In genomic region chr3:57169872-57170623, GRCh38 we compare ENCODE assay signal across 8 cellular contexts. TPM values are rescaled to one million over a fixed set of nuclear protein-coding genes. Genes with fewer than 3 reads are reported as not detected.
A peak's percentile ranks its signal among the peaks of the same experiment; 100 is the strongest.
DNase-seq lines count a peak whose midpoint lies in the region; ATAC-seq and TF ChIP-seq lines count a peak whose summit lies in the region.

No MANE protein-coding gene starts in this region.

- ATAC-seq in HG02938 (IDR thresholded peaks at IDR 0.05; ENCODE audit: unreplicated experiment) = peak; percentile 53
- peak; percentile 86 to 91 for ATAC-seq in lower lobe of right lung

- H3K4me1 ChIP-seq in lower lobe of right lung = peaks cover 14% of the 10 kb centered on the region

- TF ChIP-seq CTCF in lower lobe of right lung (IDR thresholded peaks at IDR 0.05) = peak; percentile 82

- intact Hi-C loops in lower lobe of right lung (cut with DNase I) = no loop called here

- peaks cover 13% of the 10 kb centered on the region for H3K27me3 ChIP-seq in lower lobe of right lung (ENCODE audit: low read depth)

- peak overlapping the region; percentile 13 for H3K27ac ChIP-seq in lower lobe of right lung

- DNase-seq in NCI-H2081 (lab: John Stamatoyannopoulos, UW) (peak; percentile 74 to 79), NCI-H2081 treated with DMSO at 0.1 percent for 48 hours (lab: John Stamatoyannopoulos, UW) (no peak), NCI-H345 (lab: John Stamatoyannopoulos, UW) (peak; percentile 67), lower lobe of right lung (peak; percentile 82)
- DNase-seq in activated CD4-positive, alpha-beta T cell treated with anti-CD3 and anti-CD28 coated beads, Interleukin-2, amount 50 U/mL, for 48 hours = peak; percentile 71 to 78
- DNase-seq in effector CD4-positive, alpha-beta T cell = peak; percentile 47
- peak; percentile 18 to 57 (median 22) for DNase-seq in stimulated activated CD4-positive, alpha-beta T cell treated with anti-CD3 and anti-CD28 coated beads, TNF-alpha, amount 100 ng/mL, for 24 hours (ENCODE audit: low read depth in 3 of 3)

- peak overlapping the region; percentile 55 for H3K4me3 ChIP-seq in lower lobe of right lung

- no peaks in the 10 kb centered on the region for H3K9me3 ChIP-seq in lower lobe of right lung

- H3K36me3 ChIP-seq in lower lobe of right lung = no peaks in the 10 kb centered on the region

RNA-seq across cellular contexts. Expression of gene IL17RD, which starts 4.9 kb away (rescaled TPM):
- total RNA-seq in lower lobe of right lung = 2.4 TPM

RNA-seq across cellular contexts. Expression of gene HESX1, which starts 29.7 kb away (rescaled TPM):
- 0.86 TPM for total RNA-seq in lower lobe of right lung

RNA-seq across cellular contexts. Expression of gene APPL1, which starts 57.5 kb away (rescaled TPM):
- 45.5 TPM for total RNA-seq in lower lobe of right lung
